1 cellular context compared by ENCODE assay signal in genomic region chr3:141779667-141780066, GRCh38.
A peak's percentile ranks its signal among the peaks of the same experiment; 100 is the strongest.
TF ChIP-seq lines count a peak whose summit lies in the region.

No MANE protein-coding gene starts in this region.

TF ChIP-seq in HEK293, 187 proteins besides CTCF, POLR2A, EP300 and RAD21 (continued from another document):
- peak; percentile 77 for TF ChIP-seq ZNF146 (tag by site-specific recombination; IDR thresholded peaks at IDR 0.05)
